ENCODE assay signal across 13 cellular contexts in genomic region chr2:24586955-24587354, GRCh38.
DNase-seq lines count a peak whose midpoint lies in the region; ATAC-seq and TF ChIP-seq lines count a peak whose summit lies in the region.
"Had no signal": no experiment of that assay in that cellular context is flagged by ENCODE, and none has a peak within 500 bp of the region (broad histone marks: within the 10 kb centered on the region; RNA-seq: fewer than 3 reads in every experiment).

No MANE protein-coding gene starts in this region.

- ATAC-seq in activated CD8-positive, alpha-beta memory T cell treated with anti-CD3 and anti-CD28 coated beads, Interleukin-2, amount 10 ng/mL, durations not matched to agents 7 days and 5 days: peak; percentile 63
- ATAC-seq in GM21717 (IDR thresholded peaks at IDR 0.05; ENCODE audit: unreplicated experiment): peak; percentile 65
- peak; percentile 60 for ATAC-seq in HG03439 (IDR thresholded peaks at IDR 0.05; ENCODE audit: unreplicated experiment)
- ATAC-seq in natural killer cell treated with Interleukin-12 subunit alpha and Interleukin-12 subunit beta and Interleukin-15 and Interleukin-18, amount 100 ng/mL, for 72 hours: peak; percentile 91 to 93

- DNase-seq in activated CD8-positive, alpha-beta memory T cell treated with anti-CD3 and anti-CD28 coated beads, Interleukin-2, amount 10 ng/mL, durations not matched to agents 7 days and 5 days: peak; percentile 50
- no peak for DNase-seq in activated CD8-positive, alpha-beta memory T cell treated with anti-CD3 and anti-CD28 coated beads for 24 hours
- peak; percentile 80 for DNase-seq in natural killer cell treated with Interleukin-12 subunit alpha and Interleukin-12 subunit beta and Interleukin-15 and Interleukin-18, amount 100 ng/mL, for 72 hours (ENCODE audit: low spot score)
- no peak for DNase-seq in T-helper 9 cell
- no peak for DNase-seq in foreskin fibroblast
- no peak for DNase-seq in Peyer's patch
- DNase-seq: ACHN; NCI-H1694; stimulated activated CD4-positive, alpha-beta T cell treated with anti-CD3 and anti-CD28 coated beads, Interleukin-12 subunit alpha, Interleukin-12 subunit beta, amount 100 ng/mL, for 4 hours had no signal

- CTCF ChIA-PET in activated CD8-positive, alpha-beta memory T cell treated with anti-CD3 and anti-CD28 coated beads, Interleukin-2, amount 10 ng/mL, durations not matched to agents 7 days and 5 days (lab: Charles Lee): no interaction called here

- H3K4me3 Mint-ChIP-seq in activated CD8-positive, alpha-beta memory T cell treated with anti-CD3 and anti-CD28 coated beads, Interleukin-2, amount 10 ng/mL, durations not matched to agents 7 days and 5 days: no peak overlapping the region
- peak overlapping the region; percentile 70 for H3K4me3 Mint-ChIP-seq in natural killer cell treated with Interleukin-12 subunit alpha and Interleukin-12 subunit beta and Interleukin-15 and Interleukin-18, amount 100 ng/mL, for 72 hours

- TF ChIP-seq CTCF in foreskin fibroblast (IDR thresholded peaks at IDR 0.05; ENCODE audit: low read depth, low read length) (no peak), Peyer's patch (IDR thresholded peaks at IDR 0.05) (no peak)

- H3K9me3 Mint-ChIP-seq in activated CD8-positive, alpha-beta memory T cell treated with anti-CD3 and anti-CD28 coated beads, Interleukin-2, amount 10 ng/mL, durations not matched to agents 7 days and 5 days (ENCODE audit: low read depth): peaks cover 5% of the 10 kb centered on the region
- H3K9me3 Mint-ChIP-seq in natural killer cell treated with Interleukin-12 subunit alpha and Interleukin-12 subunit beta and Interleukin-15 and Interleukin-18, amount 100 ng/mL, for 72 hours: peaks cover 7% of the 10 kb centered on the region

- no peaks in the 10 kb centered on the region for H3K27me3 ChIP-seq in Peyer's patch
- H3K27me3 ChIP-seq: hepatocyte, tibial nerve had no signal

- no peaks in the 10 kb centered on the region for H3K27me3 Mint-ChIP-seq in activated CD8-positive, alpha-beta memory T cell treated with anti-CD3 and anti-CD28 coated beads, Interleukin-2, amount 10 ng/mL, durations not matched to agents 7 days and 5 days
- H3K27me3 Mint-ChIP-seq in natural killer cell treated with Interleukin-12 subunit alpha and Interleukin-12 subunit beta and Interleukin-15 and Interleukin-18, amount 100 ng/mL, for 72 hours: no peaks in the 10 kb centered on the region

- H3K27ac Mint-ChIP-seq in activated CD8-positive, alpha-beta memory T cell treated with anti-CD3 and anti-CD28 coated beads, Interleukin-2, amount 10 ng/mL, durations not matched to agents 7 days and 5 days: no peak overlapping the region
- H3K27ac Mint-ChIP-seq in natural killer cell treated with Interleukin-12 subunit alpha and Interleukin-12 subunit beta and Interleukin-15 and Interleukin-18, amount 100 ng/mL, for 72 hours: peak overlapping the region; percentile 80 to 95

- no peak overlapping the region for H3K4me3 ChIP-seq in foreskin fibroblast (ENCODE audit: low read depth in 1 of 2, low read length in 2 of 2)
- H3K4me3 ChIP-seq in Peyer's patch: no peak overlapping the region
- H3K4me3 ChIP-seq: hepatocyte, tibial nerve had no signal

- H3K27ac ChIP-seq in Peyer's patch: no peak overlapping the region
- H3K27ac ChIP-seq: tibial nerve had no signal

- H3K9me3 ChIP-seq in Peyer's patch: no peaks in the 10 kb centered on the region
- H3K9me3 ChIP-seq: tibial nerve had no signal

- peaks cover 33% of the 10 kb centered on the region for H3K4me1 Mint-ChIP-seq in activated CD8-positive, alpha-beta memory T cell treated with anti-CD3 and anti-CD28 coated beads, Interleukin-2, amount 10 ng/mL, durations not matched to agents 7 days and 5 days
- H3K4me1 Mint-ChIP-seq in natural killer cell treated with Interleukin-12 subunit alpha and Interleukin-12 subunit beta and Interleukin-15 and Interleukin-18, amount 100 ng/mL, for 72 hours (ENCODE audit: low read depth in 2 of 2): peaks cover 74 to 75% of the 10 kb centered on the region in 2 donors

- no peaks in the 10 kb centered on the region for H3K36me3 ChIP-seq in Peyer's patch

- peaks cover 38% of the 10 kb centered on the region for H3K36me3 Mint-ChIP-seq in activated CD8-positive, alpha-beta memory T cell treated with anti-CD3 and anti-CD28 coated beads, Interleukin-2, amount 10 ng/mL, durations not matched to agents 7 days and 5 days
- peaks cover 31% of the 10 kb centered on the region for H3K36me3 Mint-ChIP-seq in natural killer cell treated with Interleukin-12 subunit alpha and Interleukin-12 subunit beta and Interleukin-15 and Interleukin-18, amount 100 ng/mL, for 72 hours

- H3K4me1 ChIP-seq in Peyer's patch: peaks cover 0 to 6% (median 0%) of the 10 kb centered on the region in 4 donors

- no peak for TF ChIP-seq POLR2A in Peyer's patch (IDR thresholded peaks at IDR 0.05)

Comparison
In these comparisons a context has a peak if more than half of its experiments do, and no peak if none do; other contexts are left out.
1. DNase-seq: peak in activated CD8-positive, alpha-beta memory T cell treated with anti-CD3 and anti-CD28 coated beads, Interleukin-2, amount 10 ng/mL, durations not matched to agents 7 days and 5 days (single experiment) and natural killer cell treated with Interleukin-12 subunit alpha and Interleukin-12 subunit beta and Interleukin-15 and Interleukin-18, amount 100 ng/mL, for 72 hours (single experiment); none in activated CD8-positive, alpha-beta memory T cell treated with anti-CD3 and anti-CD28 coated beads for 24 hours (single experiment), T-helper 9 cell (single experiment), foreskin fibroblast (0 of 2) and Peyer's patch (0 of 3).
2. Peak in every context shown above with its lines, with median percentiles within 50 percentile points of each other: ATAC-seq.